ENCODE assay signal across 1 cellular context in the genomic region with DNA sequence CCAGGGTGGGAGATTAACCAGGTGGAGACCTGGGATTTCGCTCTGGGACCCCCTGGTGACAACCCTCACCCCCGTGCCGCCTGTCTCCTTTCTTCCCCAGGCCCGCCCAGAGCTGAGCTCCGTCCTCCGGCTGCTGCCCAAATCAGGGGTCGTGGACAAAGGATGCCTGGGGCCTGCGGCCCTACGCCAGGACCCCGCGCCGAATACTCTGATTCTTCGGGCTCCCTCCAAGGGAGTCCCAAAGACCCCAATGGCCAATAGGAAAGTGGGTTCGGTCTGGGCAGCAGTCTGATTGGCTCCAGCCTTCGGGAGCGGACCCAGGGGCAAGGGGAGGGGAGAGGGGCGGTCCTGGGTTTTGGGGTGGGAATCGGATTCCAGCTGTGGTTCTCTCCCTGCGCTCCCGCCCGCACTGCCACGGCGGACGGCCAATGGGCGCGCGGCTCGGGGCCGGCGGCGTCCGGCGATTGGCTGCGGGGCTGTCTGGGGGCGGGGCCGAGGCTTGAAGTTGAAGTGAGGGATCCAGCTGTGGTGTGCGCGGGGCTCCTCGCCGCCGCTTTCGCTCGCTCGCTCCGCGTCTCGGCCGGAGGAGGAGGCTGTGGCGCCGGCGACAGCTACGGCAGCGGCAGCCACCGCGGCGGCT.
TF ChIP-seq lines count a peak whose summit lies in the region.

Gene CACNA1G (plus strand): TSS at position 531 of the 640 bp plus-strand sequence. CDS start 745 bp downstream, outside the sequence.

TF ChIP-seq in WTC11, 78 proteins besides CTCF, POLR2A, EP300 and RAD21 (continued from another document):
- TF ChIP-seq ARID4B (CRISPR knock-in tag; IDR thresholded peaks at IDR 0.05; ENCODE audit: borderline replicate concordance) (no peak), E2F4 (CRISPR knock-in tag; IDR thresholded peaks at IDR 0.05; ENCODE audit: borderline replicate concordance, low read depth) (no peak), ZNF317 (CRISPR knock-in tag; IDR thresholded peaks at IDR 0.05; ENCODE audit: borderline replicate concordance, low read depth) (no peak), ESRRA (CRISPR knock-in tag; IDR thresholded peaks at IDR 0.05; ENCODE audit: borderline replicate concordance) (no peak), MYBL2 (CRISPR knock-in tag; IDR thresholded peaks at IDR 0.05) (no peak)
